8 cellular contexts compared by ENCODE assay signal in genomic region chr5:82641362-82641988, GRCh38.
DNase-seq lines count a peak whose midpoint lies in the region; ATAC-seq and TF ChIP-seq lines count a peak whose summit lies in the region.

No MANE protein-coding gene starts in this region.

- no peaks in the 10 kb centered on the region for H3K9me3 ChIP-seq in adrenal gland (replicated peaks in 1 of 3)
- no peaks in the 10 kb centered on the region for H3K9me3 ChIP-seq in cardiac muscle cell (ENCODE audit: low read depth)
- no peaks in the 10 kb centered on the region for H3K9me3 ChIP-seq in prostate gland

- H3K36me3 ChIP-seq in adrenal gland (replicated peaks in 1 of 2) (no peaks in the 10 kb centered on the region), cardiac muscle cell (no peaks in the 10 kb centered on the region), prostate gland (no peaks in the 10 kb centered on the region)

- 16 to 27% (median 24%) methylated on average over 3 of the region's 3 CpGs for WGBS in adrenal gland, 4 donors
- 25% methylated on average over 3 of the region's 3 CpGs for WGBS in prostate gland

- peak; percentile 41 for DNase-seq in DMS153 treated with DMSO at 0.1 percent for 48 hours (lab: John Stamatoyannopoulos, UW; ENCODE audit: unreplicated experiment)
- DNase-seq in NCI-H69 (lab: John Stamatoyannopoulos, UW): peak; percentile 81
- DNase-seq in adrenal gland: peak; percentile 73 to 94 (median 83)
- DNase-seq in cardiac muscle cell (ENCODE audit: low read depth in 1 of 2, low spot score in 1 of 2): peak; percentile 79 to 95
- peak; percentile 79 for DNase-seq in prostate gland (ENCODE audit: low spot score)

- no peaks in the 10 kb centered on the region for H3K27me3 ChIP-seq in adrenal gland
- no peaks in the 10 kb centered on the region for H3K27me3 ChIP-seq in cardiac muscle cell
- H3K27me3 ChIP-seq in prostate gland (replicated peaks; ENCODE audit: insufficient read depth): no peaks in the 10 kb centered on the region

- H3K4me3 ChIP-seq in adrenal gland: no peak overlapping the region
- no peak overlapping the region for H3K4me3 ChIP-seq in cardiac muscle cell
- H3K4me3 ChIP-seq in prostate gland: no peak overlapping the region

- H3K27ac ChIP-seq in adrenal gland (peak overlapping the region in 2 of 5 donors; percentile 25 to 35), cardiac muscle cell (no peak overlapping the region), prostate gland (no peak overlapping the region)

- TF ChIP-seq CTCF in adrenal gland (IDR thresholded peaks at IDR 0.05) (peak; percentile 41 to 92 (median 88)), cardiac muscle cell (IDR thresholded peaks at IDR 0.05; ENCODE audit: low read depth, low read length) (peak; percentile 68), prostate gland (IDR thresholded peaks at IDR 0.05) (peak in 3 of 4 experiments; percentile 78 to 82 (median 78))

- H3K4me1 ChIP-seq in adrenal gland (replicated peaks in 1 of 2) (peaks cover 8 to 27% of the 10 kb centered on the region in 2 donors), cardiac muscle cell (ENCODE audit: low read depth) (peaks cover 25% of the 10 kb centered on the region), prostate gland (replicated peaks) (no peaks in the 10 kb centered on the region)

- TF ChIP-seq POLR2A in adrenal gland (IDR thresholded peaks at IDR 0.05): no peak
- TF ChIP-seq POLR2A in prostate gland (IDR thresholded peaks at IDR 0.05): no peak

- ATAC-seq in GM19395 (IDR thresholded peaks at IDR 0.05; ENCODE audit: unreplicated experiment) (peak; percentile 80), HG03558 (IDR thresholded peaks at IDR 0.05; ENCODE audit: extremely low read depth, unreplicated experiment) (peak; percentile 61), HG03460 (IDR thresholded peaks at IDR 0.05; ENCODE audit: unreplicated experiment) (no peak)

- intact Hi-C loops in adrenal gland (cut with DNase I): loop anchor here (10.0 kb wide), 2 partner anchors 277 to 287 kb away; no protein-coding TSS in a partner anchor
- intact Hi-C loops in prostate gland (cut with DNase I): loop anchor here (5.0 kb wide), 1 partner anchor 921 kb away; no protein-coding TSS in a partner anchor
